8 cellular contexts compared by ENCODE assay signal in the genomic region with DNA sequence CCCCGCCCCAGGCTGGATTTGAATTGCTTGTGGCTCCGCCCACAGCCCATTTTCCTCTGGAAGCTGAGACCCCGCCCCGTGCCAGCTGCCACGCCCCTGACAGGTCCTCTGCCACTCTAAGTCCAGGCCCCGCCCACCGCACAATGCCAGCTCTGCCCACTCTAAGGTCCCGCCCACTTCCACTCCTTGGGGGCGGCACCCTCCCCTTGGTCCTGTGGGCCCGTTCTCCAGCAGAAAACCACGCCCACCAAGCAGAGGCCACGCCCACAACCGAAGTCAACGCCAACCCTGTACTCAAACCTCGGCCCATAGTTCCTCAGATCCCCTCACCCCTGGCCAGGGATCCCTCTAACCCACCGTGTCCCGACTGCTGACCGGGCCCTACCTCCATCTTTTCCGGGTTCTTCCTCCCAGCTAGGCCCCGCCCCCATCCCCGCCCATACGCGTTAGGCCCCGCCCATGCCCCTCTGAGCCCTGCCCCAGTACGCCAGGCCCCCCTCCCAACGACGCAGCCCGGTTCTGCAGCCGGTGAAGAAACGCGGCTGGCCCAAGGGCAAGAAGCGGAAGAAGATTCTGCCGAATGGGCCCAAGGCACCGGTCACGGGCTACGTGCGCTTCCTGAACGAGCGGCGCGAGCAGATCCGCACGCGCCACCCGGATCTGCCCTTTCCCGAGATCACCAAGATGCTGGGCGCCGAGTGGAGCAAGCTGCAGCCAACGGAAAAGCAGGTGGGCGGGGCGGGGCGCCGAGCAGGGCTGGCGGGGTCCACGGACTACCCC. TPM values are rescaled to one million over a fixed set of nuclear protein-coding genes. Genes with fewer than 3 reads are reported as not detected.
DNase-seq lines count a peak whose midpoint lies in the region; ATAC-seq and TF ChIP-seq lines count a peak whose summit lies in the region.

No MANE protein-coding gene starts in this region.

- POLR2A ChIA-PET in naive thymus-derived CD8-positive, alpha-beta T cell (lab: Charles Lee): interaction anchor here (0.5 to 5.9 kb wide), 5 partner anchors 11 to 416 kb away, joined by 3 to 44 read pairs (median 3); partner anchors contain the start of genes GIPC3 and MFSD12

- peak; percentile 55 for DNase-seq in DMS 273 treated with DMSO at 0.1 percent for 48 hours (lab: John Stamatoyannopoulos, UW)
- peak; percentile 99 for DNase-seq in KBM-7
- peak; percentile 97 for DNase-seq in RPMI7951 (ENCODE audit: low read depth)
- DNase-seq in activated T-helper 1 cell treated with anti-CD3 and anti-CD28 coated beads, Interleukin-2, amount 50 U/mL, for 16 hours (ENCODE audit: low read depth in 1 of 2, low spot score in 1 of 2): peak; percentile 45 to 60
- DNase-seq in fibroblast of mammary gland (ENCODE audit: low read depth): peak; percentile 95
- DNase-seq in naive thymus-derived CD8-positive, alpha-beta T cell: peak; percentile 60 to 86 (median 76)

- peak overlapping the region in 8 of 10 donors; percentile 25 to 87 (median 69) for H3K27ac Mint-ChIP-seq in naive thymus-derived CD8-positive, alpha-beta T cell
- peak overlapping the region; percentile 60 for H3K27ac Mint-ChIP-seq in stimulated activated memory B cell treated with anti-CD40 and anti-IgM and Interleukin-4, amounts not matched to agents 10 μg/mL and 1 μg/mL and 100 μg/mL, for 72 hours

- H3K4me3 ChIP-seq in fibroblast of mammary gland (ENCODE audit: control insufficient read depth, low read depth, low read length): peak overlapping the region; percentile 85

- no peak for TF ChIP-seq CTCF in fibroblast of mammary gland (conservative IDR thresholded peaks at IDR 0.05; ENCODE audit: control insufficient read depth, insufficient read depth, low read depth, low read length)

- no peaks in the 10 kb centered on the region for H3K27me3 Mint-ChIP-seq in naive thymus-derived CD8-positive, alpha-beta T cell
- H3K27me3 Mint-ChIP-seq in stimulated activated memory B cell treated with anti-CD40 and anti-IgM and Interleukin-4, amounts not matched to agents 10 μg/mL and 1 μg/mL and 100 μg/mL, for 72 hours: no peaks in the 10 kb centered on the region

- peaks cover 0 to 8% (median 5%) of the 10 kb centered on the region in 3 donors for H3K36me3 Mint-ChIP-seq in naive thymus-derived CD8-positive, alpha-beta T cell
- peaks cover 27% of the 10 kb centered on the region for H3K36me3 Mint-ChIP-seq in stimulated activated memory B cell treated with anti-CD40 and anti-IgM and Interleukin-4, amounts not matched to agents 10 μg/mL and 1 μg/mL and 100 μg/mL, for 72 hours

- in situ Hi-C loops in KBM-7 (cut with MboI; ENCODE audit: low pct_unique_long_range_greater_than_20kb, low sequenced_read_pairs): no loop called here

- H3K4me3 Mint-ChIP-seq in naive thymus-derived CD8-positive, alpha-beta T cell: peak overlapping the region; percentile 62 to 89 (median 78)
- H3K4me3 Mint-ChIP-seq in stimulated activated memory B cell treated with anti-CD40 and anti-IgM and Interleukin-4, amounts not matched to agents 10 μg/mL and 1 μg/mL and 100 μg/mL, for 72 hours: peak overlapping the region; percentile 77

- ATAC-seq in naive thymus-derived CD8-positive, alpha-beta T cell: no peak
- ATAC-seq in stimulated activated memory B cell treated with anti-CD40 and anti-IgM and Interleukin-4, amounts not matched to agents 10 μg/mL and 1 μg/mL and 100 μg/mL, for 72 hours: peak; percentile 27
- no peak for ATAC-seq in GM18498 (IDR thresholded peaks at IDR 0.05; ENCODE audit: unreplicated experiment)

- no peaks in the 10 kb centered on the region for H3K9me3 Mint-ChIP-seq in naive thymus-derived CD8-positive, alpha-beta T cell
- H3K9me3 Mint-ChIP-seq in stimulated activated memory B cell treated with anti-CD40 and anti-IgM and Interleukin-4, amounts not matched to agents 10 μg/mL and 1 μg/mL and 100 μg/mL, for 72 hours: no peaks in the 10 kb centered on the region

- H3K4me1 Mint-ChIP-seq in naive thymus-derived CD8-positive, alpha-beta T cell: peaks cover 8 to 27% (median 18%) of the 10 kb centered on the region in 4 donors
- peaks cover 30% of the 10 kb centered on the region for H3K4me1 Mint-ChIP-seq in stimulated activated memory B cell treated with anti-CD40 and anti-IgM and Interleukin-4, amounts not matched to agents 10 μg/mL and 1 μg/mL and 100 μg/mL, for 72 hours

RNA-seq across cellular contexts. Expression of gene HMG20B, which starts 1.3 kb away (rescaled TPM):
- total RNA-seq in RPMI7951 (2014; rRNA removed; shearing (Covaris generic)): 135 and 192 TPM in 2 replicates
- total RNA-seq in naive thymus-derived CD8-positive, alpha-beta T cell: 10 to 100 TPM; 50.7 to 59.7 TPM
- 10 to 100 TPM; 45.8 to 55.9 (median 53.9) TPM for polyA plus RNA-seq in naive thymus-derived CD8-positive, alpha-beta T cell

RNA-seq across cellular contexts. Expression of gene GIPC3, which starts 11.2 kb away (rescaled TPM):
- 0.49 and 0.96 TPM in 2 replicates for total RNA-seq in RPMI7951 (2014; rRNA removed; shearing (Covaris generic))
- 1 to 10 TPM; 3.5 to 3.7 TPM for total RNA-seq in naive thymus-derived CD8-positive, alpha-beta T cell
- 1 to 10 TPM in 2 of 3 donors, under 1 TPM in 1; 0.76 to 3.0 (median 1.1) TPM for polyA plus RNA-seq in naive thymus-derived CD8-positive, alpha-beta T cell

RNA-seq across cellular contexts. Expression of gene MFSD12, which starts 16.7 kb away (rescaled TPM):
- 205 and 240 TPM in 2 replicates for total RNA-seq in RPMI7951 (2014; rRNA removed; shearing (Covaris generic))
- total RNA-seq in naive thymus-derived CD8-positive, alpha-beta T cell: 100 to 1,000 TPM; 134 to 146 TPM
- 10 to 100 TPM; 33.1 to 59.6 (median 42.5) TPM for polyA plus RNA-seq in naive thymus-derived CD8-positive, alpha-beta T cell

RNA-seq across cellular contexts. Expression of gene TBXA2R, which starts 32.6 kb away (rescaled TPM):
- total RNA-seq in RPMI7951 (2014; rRNA removed; shearing (Covaris generic)): 4.3 and 4.4 TPM in 2 replicates
- 10 to 100 TPM; 18.5 to 19.1 TPM for total RNA-seq in naive thymus-derived CD8-positive, alpha-beta T cell
- 10 to 100 TPM; 11.7 to 26.9 (median 23.9) TPM for polyA plus RNA-seq in naive thymus-derived CD8-positive, alpha-beta T cell

RNA-seq across cellular contexts. Expression of gene TEKTIP1, which starts 35.1 kb away (rescaled TPM):
- not detected in 2 replicates for total RNA-seq in RPMI7951 (2014; rRNA removed; shearing (Covaris generic))
- total RNA-seq in naive thymus-derived CD8-positive, alpha-beta T cell: 10 to 100 TPM in 1 of 2 experiments, 1 to 10 TPM in 1; 8.8 to 12.5 TPM
- under 1 TPM in 1 of 3 donors, not detected in 2; 0.45 TPM for polyA plus RNA-seq in naive thymus-derived CD8-positive, alpha-beta T cell
